Comparison of ENCODE assay signal across 8 cellular contexts in genomic region chr6:26660096-26660425, GRCh38. TPM values are rescaled to one million over a fixed set of nuclear protein-coding genes. Genes with fewer than 3 reads are reported as not detected.
DNase-seq lines count a peak whose midpoint lies in the region; ATAC-seq, FAIRE-seq and TF ChIP-seq lines count a peak whose summit lies in the region.

No MANE protein-coding gene starts in this region.

- no peaks in the 10 kb centered on the region for H3K27me3 ChIP-seq in OCI-LY3 (ENCODE audit: low read depth, low read length)
- H3K27me3 ChIP-seq in mononuclear cell (ENCODE audit: insufficient read depth, low read length) = peaks cover 34% of the 10 kb centered on the region

- H3K4me2 ChIP-seq in OCI-LY3 (ENCODE audit: low read length) = peak overlapping the region; percentile 97

- peak overlapping the region; percentile 99 for H3K4me3 ChIP-seq in OCI-LY3 (ENCODE audit: low read length)
- H3K4me3 ChIP-seq in mononuclear cell (ENCODE audit: low read length) = peak overlapping the region; percentile 76

- peaks cover 33% of the 10 kb centered on the region for H3K27me3 Mint-ChIP-seq in activated T-cell treated with anti-CD3 and anti-CD28 coated beads, Interleukin-2, amount 50 U/mL, for 24 hours
- H3K27me3 Mint-ChIP-seq in dendritic cell treated with granulocyte-macrophage colony-stimulating factor and Interleukin-4, amounts not matched to agents 40 ng/mL and 50 ng/mL, for 4 days = peaks cover 24% of the 10 kb centered on the region

- no peak for FAIRE-seq in RCC 7860 (lab: Jason Lieb, UNC)

- H3K4me1 Mint-ChIP-seq in activated T-cell treated with anti-CD3 and anti-CD28 coated beads, Interleukin-2, amount 50 U/mL, for 24 hours (ENCODE audit: low read depth) = peaks cover 35% of the 10 kb centered on the region
- H3K4me1 Mint-ChIP-seq in dendritic cell treated with granulocyte-macrophage colony-stimulating factor and Interleukin-4, amounts not matched to agents 40 ng/mL and 50 ng/mL, for 4 days (ENCODE audit: low read depth) = peaks cover 25% of the 10 kb centered on the region

- H3K4me1 ChIP-seq in OCI-LY3 (ENCODE audit: low read length) (peaks cover 4% of the 10 kb centered on the region; the same call in 1 of the 2 replicates), mononuclear cell (ENCODE audit: insufficient read depth, low read length) (peaks cover 19% of the 10 kb centered on the region)

- H2AFZ ChIP-seq in OCI-LY3 (ENCODE audit: low read depth, low read length) = peak overlapping the region; percentile 99

- no peaks in the 10 kb centered on the region for H3K9me3 Mint-ChIP-seq in activated T-cell treated with anti-CD3 and anti-CD28 coated beads, Interleukin-2, amount 50 U/mL, for 24 hours
- H3K9me3 Mint-ChIP-seq in dendritic cell treated with granulocyte-macrophage colony-stimulating factor and Interleukin-4, amounts not matched to agents 40 ng/mL and 50 ng/mL, for 4 days = no peaks in the 10 kb centered on the region

- peak; percentile 13 for ATAC-seq in HG02623 (IDR thresholded peaks at IDR 0.05; ENCODE audit: unreplicated experiment)

- H3K27ac Mint-ChIP-seq in activated T-cell treated with anti-CD3 and anti-CD28 coated beads, Interleukin-2, amount 50 U/mL, for 24 hours = peak overlapping the region; percentile 68
- H3K27ac Mint-ChIP-seq in dendritic cell treated with granulocyte-macrophage colony-stimulating factor and Interleukin-4, amounts not matched to agents 40 ng/mL and 50 ng/mL, for 4 days = peak overlapping the region; percentile 89

- peaks cover 12% of the 10 kb centered on the region for H3K79me2 ChIP-seq in OCI-LY3 (ENCODE audit: low read length)

- no peaks in the 10 kb centered on the region for H3K9me3 ChIP-seq in OCI-LY3 (ENCODE audit: insufficient read depth, low read length)
- no peaks in the 10 kb centered on the region for H3K9me3 ChIP-seq in mononuclear cell (ENCODE audit: low read depth, low read length)

- no peak for DNase-seq in activated T-cell treated with anti-CD3 and anti-CD28 coated beads, Interleukin-2, amount 50 U/mL, for 24 hours
- no peak for DNase-seq in activated T-cell treated with anti-CD3 and anti-CD28 coated beads, Interleukin-2, amount 50 U/mL, for 1 hour
- DNase-seq in iPS-NIHi11 (ENCODE audit: low spot score) (no peak), RCC 7860 (ENCODE audit: low spot score) (no peak)

- intact Hi-C loops in dendritic cell treated with granulocyte-macrophage colony-stimulating factor and Interleukin-4, amounts not matched to agents 40 ng/mL and 50 ng/mL, for 4 days (cut with micrococcal nuclease) = no loop called here

- peak overlapping the region; percentile 82 for H3K4me3 Mint-ChIP-seq in activated T-cell treated with anti-CD3 and anti-CD28 coated beads, Interleukin-2, amount 50 U/mL, for 24 hours
- peak overlapping the region; percentile 91 for H3K4me3 Mint-ChIP-seq in dendritic cell treated with granulocyte-macrophage colony-stimulating factor and Interleukin-4, amounts not matched to agents 40 ng/mL and 50 ng/mL, for 4 days

- no peaks in the 10 kb centered on the region for H4K20me1 ChIP-seq in OCI-LY3 (ENCODE audit: insufficient read depth, low read length)

- H3K9ac ChIP-seq in OCI-LY3 (ENCODE audit: low read length) = peak overlapping the region; percentile 85

- peaks cover 2% of the 10 kb centered on the region for H3K36me3 ChIP-seq in OCI-LY3 (replicated peaks; ENCODE audit: low read depth, low read length)

- no peak for TF ChIP-seq CTCF in OCI-LY3 (IDR thresholded peaks at IDR 0.05; ENCODE audit: low read depth, low read length)

- H3K36me3 Mint-ChIP-seq in activated T-cell treated with anti-CD3 and anti-CD28 coated beads, Interleukin-2, amount 50 U/mL, for 24 hours (ENCODE audit: low read depth) = peaks cover 27% of the 10 kb centered on the region
- peaks cover 29% of the 10 kb centered on the region for H3K36me3 Mint-ChIP-seq in dendritic cell treated with granulocyte-macrophage colony-stimulating factor and Interleukin-4, amounts not matched to agents 40 ng/mL and 50 ng/mL, for 4 days (ENCODE audit: low read depth)

- no peak overlapping the region for H3K27ac ChIP-seq in OCI-LY3 (ENCODE audit: low read length)

RNA-seq across cellular contexts. Expression of gene ZNF322, which starts 0.5 kb away (rescaled TPM):
- total RNA-seq in mononuclear cell = 1.2 TPM
